8 cellular contexts compared by ENCODE assay signal in genomic region chr18:49178736-49179135, GRCh38.
DNase-seq lines count a peak whose midpoint lies in the region; ATAC-seq and TF ChIP-seq lines count a peak whose summit lies in the region.

No MANE protein-coding gene starts in this region.

- no peaks in the 10 kb centered on the region for H3K27me3 Mint-ChIP-seq in neural crest cell (ENCODE audit: low read depth)
- H3K27me3 Mint-ChIP-seq in stimulated activated naive B cell treated with anti-CD40 and anti-IgM and Interleukin-4, amounts not matched to agents 10 μg/mL and 1 μg/mL and 100 μg/mL, for 72 hours, result no peaks in the 10 kb centered on the region

- H3K4me1 Mint-ChIP-seq in neural crest cell, result peaks cover 38% of the 10 kb centered on the region
- peaks cover 22 to 32% of the 10 kb centered on the region in 2 donors for H3K4me1 Mint-ChIP-seq in stimulated activated naive B cell treated with anti-CD40 and anti-IgM and Interleukin-4, amounts not matched to agents 10 μg/mL and 1 μg/mL and 100 μg/mL, for 72 hours

- H3K36me3 Mint-ChIP-seq in neural crest cell (ENCODE audit: low read depth), result no peaks in the 10 kb centered on the region
- H3K36me3 Mint-ChIP-seq in stimulated activated naive B cell treated with anti-CD40 and anti-IgM and Interleukin-4, amounts not matched to agents 10 μg/mL and 1 μg/mL and 100 μg/mL, for 72 hours, result peaks cover 3 to 10% of the 10 kb centered on the region in 2 donors

- ATAC-seq in GM19023 (IDR thresholded peaks at IDR 0.05; ENCODE audit: unreplicated experiment), result no peak
- ATAC-seq in stimulated activated naive B cell treated with anti-CD40 and anti-IgM and Interleukin-4, amounts not matched to agents 10 μg/mL and 1 μg/mL and 100 μg/mL, for 72 hours (replicated peaks), result no peak

- no peaks in the 10 kb centered on the region for H3K9me2 ChIP-seq in DOHH2 (replicated peaks; ENCODE audit: control insufficient read depth, low read length)

- H3K36me3 ChIP-seq in DOHH2 (ENCODE audit: control insufficient read depth, low read length), result no peaks in the 10 kb centered on the region

- DNase-seq in LNCaP clone FGC (ENCODE audit: low read depth), result no peak
- DNase-seq in dermis blood vessel endothelial cell, result peak; percentile 56
- no peak for DNase-seq in neural crest cell (ENCODE audit: low read depth, low spot score)
- DNase-seq in activated naive CD4-positive, alpha-beta T cell (lab: John Stamatoyannopoulos, UW), result no peak
- DNase-seq in stimulated activated naive B cell treated with anti-CD40 and anti-IgM and Interleukin-4, amounts not matched to agents 10 μg/mL and 1 μg/mL and 100 μg/mL, for 72 hours, result no peak
- DNase-seq in NCI-H446 (lab: John Stamatoyannopoulos, UW), result no peak

- H3K27me3 ChIP-seq in DOHH2 (ENCODE audit: control insufficient read depth, low read length), result no peaks in the 10 kb centered on the region

- peak; percentile 60 for TF ChIP-seq CTCF in DOHH2 (IDR thresholded peaks at IDR 0.05; ENCODE audit: low read depth, low read length, poor library complexity, severe bottlenecking)
- peak; percentile 53 for TF ChIP-seq CTCF in LNCaP clone FGC (IDR thresholded peaks at IDR 0.05; ENCODE audit: control insufficient read depth, extremely low read depth, insufficient read depth)
- TF ChIP-seq CTCF in neural crest cell (conservative IDR thresholded peaks at IDR 0.05), result peak; percentile 68

- H3F3A ChIP-seq in DOHH2 (ENCODE audit: control insufficient read depth, insufficient read depth), result no peaks in the 10 kb centered on the region

- no peaks in the 10 kb centered on the region for H3K79me2 ChIP-seq in DOHH2 (ENCODE audit: control insufficient read depth, low read length)

- no peak overlapping the region for H3K27ac ChIP-seq in DOHH2 (ENCODE audit: low read depth, low read length)

- no peaks in the 10 kb centered on the region for H3K9me3 ChIP-seq in DOHH2 (ENCODE audit: control insufficient read depth, insufficient read depth, low read length)

- H3K4me1 ChIP-seq in DOHH2 (ENCODE audit: control insufficient read depth, low read length), result peaks cover 15% of the 10 kb centered on the region

- H3K4me3 ChIP-seq in DOHH2 (ENCODE audit: low read length) (no peak overlapping the region), LNCaP clone FGC (ENCODE audit: low read depth, low read length) (no peak overlapping the region)

- H3K27ac Mint-ChIP-seq in neural crest cell (ENCODE audit: unreplicated experiment), result no peak overlapping the region
- H3K27ac Mint-ChIP-seq in stimulated activated naive B cell treated with anti-CD40 and anti-IgM and Interleukin-4, amounts not matched to agents 10 μg/mL and 1 μg/mL and 100 μg/mL, for 72 hours, result no peak overlapping the region

- H3K9me3 Mint-ChIP-seq in neural crest cell, result no peaks in the 10 kb centered on the region
- no peaks in the 10 kb centered on the region for H3K9me3 Mint-ChIP-seq in stimulated activated naive B cell treated with anti-CD40 and anti-IgM and Interleukin-4, amounts not matched to agents 10 μg/mL and 1 μg/mL and 100 μg/mL, for 72 hours

- H3K4me3 Mint-ChIP-seq in neural crest cell, result no peak overlapping the region
- H3K4me3 Mint-ChIP-seq in stimulated activated naive B cell treated with anti-CD40 and anti-IgM and Interleukin-4, amounts not matched to agents 10 μg/mL and 1 μg/mL and 100 μg/mL, for 72 hours, result no peak overlapping the region

- no peaks in the 10 kb centered on the region for H4K20me1 ChIP-seq in DOHH2 (ENCODE audit: control insufficient read depth, insufficient read depth, low read depth, low read length)

- no peak overlapping the region for H3K4me2 ChIP-seq in DOHH2 (ENCODE audit: low read length)
